ENCODE assay signal across 2 cellular contexts in the genomic region with DNA sequence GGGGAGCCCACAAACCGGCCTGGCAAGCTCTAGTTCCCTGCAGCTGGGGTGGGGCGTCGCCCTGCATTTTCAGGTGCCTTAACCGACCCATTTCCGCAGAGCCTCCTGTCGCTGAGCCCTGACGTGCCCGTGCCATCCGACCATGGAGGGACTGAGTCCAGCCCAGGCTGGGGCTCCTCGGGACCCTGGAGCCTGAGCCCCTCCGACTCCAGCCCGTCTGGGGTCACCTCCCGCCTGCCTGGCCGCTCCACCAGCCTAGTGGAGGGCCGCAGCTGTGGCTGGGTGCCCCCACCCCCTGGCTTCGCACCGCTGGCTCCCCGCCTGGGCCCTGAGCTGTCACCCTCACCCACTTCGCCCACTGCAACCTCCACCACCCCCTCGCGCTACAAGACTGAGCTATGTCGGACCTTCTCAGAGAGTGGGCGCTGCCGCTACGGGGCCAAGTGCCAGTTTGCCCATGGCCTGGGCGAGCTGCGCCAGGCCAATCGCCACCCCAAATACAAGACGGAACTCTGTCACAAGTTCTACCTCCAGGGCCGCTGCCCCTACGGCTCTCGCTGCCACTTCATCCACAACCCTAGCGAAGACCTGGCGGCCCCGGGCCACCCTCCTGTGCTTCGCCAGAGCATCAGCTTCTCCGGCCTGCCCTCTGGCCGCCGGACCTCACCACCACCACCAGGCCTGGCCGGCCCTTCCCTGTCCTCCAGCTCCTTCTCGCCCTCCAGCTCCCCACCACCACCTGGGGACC.
TF ChIP-seq lines count a peak whose summit lies in the region.

No MANE protein-coding gene starts in this region.

TF ChIP-seq in SK-N-SH, 30 proteins besides CTCF, POLR2A, EP300 and RAD21:
- TF ChIP-seq MXI1 (IDR thresholded peaks at IDR 0.05; ENCODE audit: low read depth, low read length) (no peak), PBX3 (IDR thresholded peaks at IDR 0.05) (no peak), USF2 (IDR thresholded peaks at IDR 0.05; ENCODE audit: borderline replicate concordance, low read depth, low read length) (no peak), JUND (IDR thresholded peaks at IDR 0.05) (no peak), TCF12 (IDR thresholded peaks at IDR 0.05) (no peak), YY1 (IDR thresholded peaks at IDR 0.05; ENCODE audit: low read depth) (no peak)
TF ChIP-seq in SK-N-SH: peak in this region for 0.

TF ChIP-seq in SK-N-SH treated with all-trans-retinoic acid at 6 μM for 48 hours, 23 proteins besides CTCF, POLR2A, EP300 and RAD21:
- TF ChIP-seq ESRRG (CRISPR knock-in tag; IDR thresholded peaks at IDR 0.05) (no peak), TOX (CRISPR knock-in tag; IDR thresholded peaks at IDR 0.05; ENCODE audit: borderline replicate concordance) (no peak), GLIS3 (CRISPR knock-in tag; IDR thresholded peaks at IDR 0.05) (no peak), TSHZ2 (CRISPR knock-in tag; IDR thresholded peaks at IDR 0.05) (no peak), PATZ1 (CRISPR knock-in tag; IDR thresholded peaks at IDR 0.05; ENCODE audit: borderline replicate concordance) (no peak), OSR1 (CRISPR knock-in tag; IDR thresholded peaks at IDR 0.05) (no peak), ZFP30 (CRISPR knock-in tag; IDR thresholded peaks at IDR 0.05) (no peak), PPARA (CRISPR knock-in tag; IDR thresholded peaks at IDR 0.05; ENCODE audit: borderline replicate concordance) (no peak), RARB (CRISPR knock-in tag; IDR thresholded peaks at IDR 0.05) (no peak), ZNF70 (CRISPR knock-in tag; IDR thresholded peaks at IDR 0.05) (no peak), CSDC2 (CRISPR knock-in tag; IDR thresholded peaks at IDR 0.05) (no peak), ARNTL (CRISPR knock-in tag; IDR thresholded peaks at IDR 0.05; ENCODE audit: borderline replicate concordance, low read depth) (no peak), ZNF8 (CRISPR knock-in tag; IDR thresholded peaks at IDR 0.05) (no peak), ISL1 (CRISPR knock-in tag; IDR thresholded peaks at IDR 0.05) (no peak), ZNF565 (CRISPR knock-in tag; conservative IDR thresholded peaks at IDR 0.05; ENCODE audit: low read depth) (no peak), ZFP3 (CRISPR knock-in tag; IDR thresholded peaks at IDR 0.05) (no peak), BACH2 (CRISPR knock-in tag; IDR thresholded peaks at IDR 0.05; ENCODE audit: borderline replicate concordance) (no peak), CREB5 (CRISPR knock-in tag; IDR thresholded peaks at IDR 0.05; ENCODE audit: low read depth) (no peak)
- TF ChIP-seq, protein P1, sequence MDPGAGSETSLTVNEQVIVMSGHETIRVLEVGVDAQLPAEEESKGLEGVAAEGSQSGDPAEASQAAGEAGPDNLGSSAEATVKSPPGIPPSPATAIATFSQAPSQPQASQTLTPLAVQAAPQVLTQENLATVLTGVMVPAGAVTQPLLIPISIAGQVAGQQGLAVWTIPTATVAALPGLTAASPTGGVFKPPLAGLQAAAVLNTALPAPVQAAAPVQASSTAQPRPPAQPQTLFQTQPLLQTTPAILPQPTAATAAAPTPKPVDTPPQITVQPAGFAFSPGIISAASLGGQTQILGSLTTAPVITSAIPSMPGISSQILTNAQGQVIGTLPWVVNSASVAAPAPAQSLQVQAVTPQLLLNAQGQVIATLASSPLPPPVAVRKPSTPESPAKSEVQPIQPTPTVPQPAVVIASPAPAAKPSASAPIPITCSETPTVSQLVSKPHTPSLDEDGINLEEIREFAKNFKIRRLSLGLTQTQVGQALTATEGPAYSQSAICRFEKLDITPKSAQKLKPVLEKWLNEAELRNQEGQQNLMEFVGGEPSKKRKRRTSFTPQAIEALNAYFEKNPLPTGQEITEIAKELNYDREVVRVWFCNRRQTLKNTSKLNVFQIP (CRISPR knock-in tag; IDR thresholded peaks at IDR 0.05; ENCODE audit: borderline replicate concordance, low read depth) = no peak
